Comparison of ENCODE assay signal across 19 cellular contexts in genomic region chr13:112106467-112107141, GRCh38. TPM values are rescaled to one million over a fixed set of nuclear protein-coding genes. Genes with fewer than 3 reads are reported as not detected.
A peak's percentile ranks its signal among the peaks of the same experiment; 100 is the strongest.
DNase-seq lines count a peak whose midpoint lies in the region; ATAC-seq and TF ChIP-seq lines count a peak whose summit lies in the region.
"Had no signal": no experiment of that assay in that cellular context is flagged by ENCODE, and none has a peak within 500 bp of the region (broad histone marks: within the 10 kb centered on the region; RNA-seq: fewer than 3 reads in every experiment).

No MANE protein-coding gene starts in this region.

- no peak overlapping the region for H3K4me3 Mint-ChIP-seq in progenitor cell of endocrine pancreas (ENCODE audit: low read depth)
- no peak overlapping the region for H3K4me3 Mint-ChIP-seq in naive thymus-derived CD4-positive, alpha-beta T cell
- H3K4me3 Mint-ChIP-seq: activated CD4-positive, alpha-beta T cell treated with anti-CD3 and anti-CD28 coated beads, Interleukin-2, amount 10 ng/mL, durations not matched to agents 24 days and 14 days; activated naive CD8-positive, alpha-beta T cell; effector memory CD8-positive, alpha-beta T cell had no signal

- no peaks in the 10 kb centered on the region for H3K9me3 ChIP-seq in HUES48 (ENCODE audit: control insufficient read depth, insufficient read depth, low read length)
- H3K9me3 ChIP-seq in ectodermal cell (ENCODE audit: control insufficient read depth, low read length), result no peaks in the 10 kb centered on the region
- no peaks in the 10 kb centered on the region for H3K9me3 ChIP-seq in naive thymus-derived CD4-positive, alpha-beta T cell (ENCODE audit: control insufficient read depth in 2 of 3, low read length in 3 of 3)
- H3K9me3 ChIP-seq: transverse colon had no signal

- H3K4me3 ChIP-seq in HUES48 (ENCODE audit: low read depth, low read length) (peak overlapping the region; percentile 46), ectodermal cell (ENCODE audit: insufficient read depth, low read depth, low read length) (peak overlapping the region; percentile 64)
- no peak overlapping the region for H3K4me3 ChIP-seq in naive thymus-derived CD4-positive, alpha-beta T cell (ENCODE audit: low read length)
- H3K4me3 ChIP-seq: cardiac muscle cell, SJSA1, transverse colon had no signal

- no peaks in the 10 kb centered on the region for H3K36me3 Mint-ChIP-seq in progenitor cell of endocrine pancreas (ENCODE audit: insufficient read depth)
- peaks cover 0 to 5% (median 0%) of the 10 kb centered on the region in 5 donors for H3K36me3 Mint-ChIP-seq in naive thymus-derived CD4-positive, alpha-beta T cell
- H3K36me3 Mint-ChIP-seq: activated naive CD8-positive, alpha-beta T cell had no signal

- peak overlapping the region; percentile 73 for H3K27ac Mint-ChIP-seq in progenitor cell of endocrine pancreas
- peak overlapping the region in 1 of 9 donors; percentile 9 for H3K27ac Mint-ChIP-seq in naive thymus-derived CD4-positive, alpha-beta T cell
- H3K27ac Mint-ChIP-seq: activated CD4-positive, alpha-beta T cell treated with anti-CD3 and anti-CD28 coated beads, Interleukin-2, amount 10 ng/mL, durations not matched to agents 24 days and 14 days; activated naive CD8-positive, alpha-beta T cell; effector memory CD8-positive, alpha-beta T cell had no signal

- intact Hi-C loops in naive thymus-derived CD4-positive, alpha-beta T cell (cut with micrococcal nuclease), result no loop called here

- ATAC-seq in naive thymus-derived CD4-positive, alpha-beta T cell, result no peak
- ATAC-seq in HG02938 (IDR thresholded peaks at IDR 0.05; ENCODE audit: unreplicated experiment), result no peak
- ATAC-seq: effector memory CD8-positive, alpha-beta T cell; left cardiac atrium; right cardiac atrium had no signal

- H3K27me3 ChIP-seq in HUES48 (ENCODE audit: control insufficient read depth, insufficient read depth, low read length) (peaks cover 87% of the 10 kb centered on the region), ectodermal cell (ENCODE audit: control insufficient read depth, insufficient read depth, low read length, poor library complexity, severe bottlenecking) (peaks cover 3% of the 10 kb centered on the region)
- H3K27me3 ChIP-seq in naive thymus-derived CD4-positive, alpha-beta T cell (ENCODE audit: control insufficient read depth in 2 of 2, insufficient read depth in 2 of 2, low read length in 2 of 2), result peaks cover 0 to 4% of the 10 kb centered on the region in 2 donors

- DNase-seq in inferior parietal cortex (ENCODE audit: extremely low spot score) (peak; percentile 34), progenitor cell of endocrine pancreas (ENCODE audit: low spot score, unreplicated experiment) (no peak), occipital lobe (lab: John Stamatoyannopoulos, UW) (no peak), NCI-H510A treated with DMSO at 0.1 percent for 48 hours (lab: John Stamatoyannopoulos, UW) (no peak)
- no peak for DNase-seq in naive thymus-derived CD4-positive, alpha-beta T cell
- DNase-seq: activated CD4-positive, alpha-beta T cell treated with anti-CD3 and anti-CD28 coated beads, Interleukin-2, amount 10 ng/mL, durations not matched to agents 24 days and 14 days; activated T-cell treated with anti-CD3 and anti-CD28 coated beads for 4 hours; effector memory CD8-positive, alpha-beta T cell; left cardiac atrium; NCI-H2171; right cardiac atrium; stimulated activated CD4-positive, alpha-beta T cell treated with anti-CD3 and anti-CD28 coated beads, Interleukin-2, amount 100 ng/mL, for 48 hours; transverse colon had no signal

- H3K27me3 Mint-ChIP-seq in progenitor cell of endocrine pancreas, result peaks cover 86% of the 10 kb centered on the region
- peaks cover 53 to 71% (median 58%) of the 10 kb centered on the region in 5 donors for H3K27me3 Mint-ChIP-seq in naive thymus-derived CD4-positive, alpha-beta T cell

- H3K36me3 ChIP-seq in HUES48 (ENCODE audit: control insufficient read depth, insufficient read depth, low read length) (no peaks in the 10 kb centered on the region), ectodermal cell (ENCODE audit: control insufficient read depth, insufficient read depth, low read length) (no peaks in the 10 kb centered on the region)
- H3K36me3 ChIP-seq in naive thymus-derived CD4-positive, alpha-beta T cell (ENCODE audit: control insufficient read depth in 2 of 3, insufficient read depth in 3 of 3, low read length in 3 of 3), result no peaks in the 10 kb centered on the region
- H3K36me3 ChIP-seq: cardiac muscle cell, SJSA1, transverse colon had no signal

- no peak overlapping the region for H3K27ac ChIP-seq in HUES48 (ENCODE audit: low read depth, low read length)
- H3K27ac ChIP-seq in ectodermal cell (ENCODE audit: insufficient read depth, low read depth, low read length, poor library complexity, severe bottlenecking), result peak overlapping the region; percentile 95
- H3K27ac ChIP-seq in naive thymus-derived CD4-positive, alpha-beta T cell (ENCODE audit: low read depth, low read length), result no peak overlapping the region
- H3K27ac ChIP-seq: cardiac muscle cell, SJSA1, transverse colon had no signal

- no peak overlapping the region for H3K9ac ChIP-seq in HUES48 (ENCODE audit: low read depth, low read length)

- WGBS in ectodermal cell, 2 experiments, result 8% methylated on average over 36 of the region's 36 CpGs

- CTCF ChIA-PET in naive thymus-derived CD4-positive, alpha-beta T cell (lab: Charles Lee), result no interaction called here

- H3K9me3 Mint-ChIP-seq in progenitor cell of endocrine pancreas (ENCODE audit: low read depth), result no peaks in the 10 kb centered on the region
- peaks cover 0 to 5% (median 0%) of the 10 kb centered on the region in 11 donors for H3K9me3 Mint-ChIP-seq in naive thymus-derived CD4-positive, alpha-beta T cell
- H3K9me3 Mint-ChIP-seq: activated CD4-positive, alpha-beta T cell treated with anti-CD3 and anti-CD28 coated beads, Interleukin-2, amount 10 ng/mL, durations not matched to agents 24 days and 14 days; effector memory CD8-positive, alpha-beta T cell had no signal

- POLR2A ChIA-PET in naive thymus-derived CD4-positive, alpha-beta T cell (lab: Charles Lee), result no interaction called here

- peaks cover 31% of the 10 kb centered on the region for H3K4me1 ChIP-seq in HUES48 (ENCODE audit: control insufficient read depth, insufficient read depth, low read length)
- peaks cover 26% of the 10 kb centered on the region for H3K4me1 ChIP-seq in ectodermal cell (ENCODE audit: control insufficient read depth, insufficient read depth, low read length)
- no peaks in the 10 kb centered on the region for H3K4me1 ChIP-seq in naive thymus-derived CD4-positive, alpha-beta T cell (ENCODE audit: control insufficient read depth in 2 of 2, insufficient read depth in 2 of 2, low read length in 2 of 2)
- H3K4me1 ChIP-seq: SJSA1 had no signal

- H3K4me1 Mint-ChIP-seq in progenitor cell of endocrine pancreas (ENCODE audit: low read depth), result peaks cover 9% of the 10 kb centered on the region
- H3K4me1 Mint-ChIP-seq in naive thymus-derived CD4-positive, alpha-beta T cell, result peaks cover 0 to 8% (median 4%) of the 10 kb centered on the region in 7 donors
- H3K4me1 Mint-ChIP-seq: activated CD4-positive, alpha-beta T cell treated with anti-CD3 and anti-CD28 coated beads, Interleukin-2, amount 10 ng/mL, durations not matched to agents 24 days and 14 days had no signal

- TF ChIP-seq CTCF in progenitor cell of endocrine pancreas (IDR thresholded peaks at IDR 0.05; ENCODE audit: unreplicated experiment), result no peak

RNA-seq across cellular contexts. Expression of gene SOX1, which starts 39.7 kb away (rescaled TPM):
- 48.3 TPM for polyA plus RNA-seq in ectodermal cell (2013, experiment 1 of 4)
- polyA plus RNA-seq in ectodermal cell (2013, experiment 2 of 4), result 50.4 TPM
- polyA plus RNA-seq in ectodermal cell (2013, experiment 3 of 4), result 44.7 TPM
- polyA plus RNA-seq in ectodermal cell (2013, experiment 4 of 4), result 48.0 TPM
- total RNA-seq in progenitor cell of endocrine pancreas, result 0.51 and 0.57 TPM in 2 replicates
- total RNA-seq in naive thymus-derived CD4-positive, alpha-beta T cell, result not detected
- polyA plus RNA-seq in naive thymus-derived CD4-positive, alpha-beta T cell, result not detected
- 8.3 TPM for total RNA-seq in occipital lobe
- total RNA-seq: activated CD4-positive, alpha-beta T cell treated with anti-CD3 and anti-CD28 coated beads, Interleukin-2, amount 10 ng/mL, durations not matched to agents 24 days and 14 days; cardiac muscle cell; left cardiac atrium; right cardiac atrium; SJSA1; transverse colon had no signal
- polyA plus RNA-seq: cardiac muscle cell, right cardiac atrium had no signal
